15 cellular contexts compared by ENCODE assay signal in genomic region chr10:3131098-3131497, GRCh38. TPM values are rescaled to one million over a fixed set of nuclear protein-coding genes. Genes with fewer than 3 reads are reported as not detected.
DNase-seq lines count a peak whose midpoint lies in the region; ATAC-seq, FAIRE-seq and TF ChIP-seq lines count a peak whose summit lies in the region.
"Had no signal": no experiment of that assay in that cellular context is flagged by ENCODE, and none has a peak within 500 bp of the region (broad histone marks: within the 10 kb centered on the region; RNA-seq: fewer than 3 reads in every experiment).

No MANE protein-coding gene starts in this region.

- in situ Hi-C loops in GM13976 (cut with MboI; ENCODE audit: low sequenced_read_pairs, unreplicated experiment): no loop called here

- FAIRE-seq in GM12891 (lab: Jason Lieb, UNC): no peak
- FAIRE-seq: endothelial cell of umbilical vein had no signal

- DNase-seq in A172 (ENCODE audit: low spot score): peak; percentile 18
- no peak for DNase-seq in GM12891 (ENCODE audit: insufficient read length, low spot score)
- peak; percentile 83 for DNase-seq in RWPE1 (ENCODE audit: low spot score)
- DNase-seq in foreskin keratinocyte: peak; percentile 66 to 77
- DNase-seq in GM13976 (ENCODE audit: low spot score): no peak
- no peak for DNase-seq in activated CD4-positive, alpha-beta T cell treated with anti-CD3 and anti-CD28 coated beads for 4 hours
- DNase-seq in HuH-7 (ENCODE audit: low spot score): no peak
- DNase-seq: activated CD4-positive, CD25-positive, alpha-beta regulatory T cell treated with anti-CD3 and anti-CD28 coated beads, Interleukin-2, amount 50 U/mL, for 72 hours; adrenal gland; BE2C; T-helper 1 cell had no signal

- peak overlapping the region; percentile 80 for H3K27ac ChIP-seq in RWPE1
- H3K27ac ChIP-seq in foreskin keratinocyte: no peak overlapping the region
- H3K27ac ChIP-seq: adrenal gland, thoracic aorta had no signal

- no peaks in the 10 kb centered on the region for H3K27me3 ChIP-seq in foreskin keratinocyte
- H3K27me3 ChIP-seq: adrenal gland, BE2C had no signal

- CTCF ChIA-PET in RWPE1 (lab: Yijun Ruan, JAX): no interaction called here

- peak; percentile 51 for ATAC-seq in foreskin keratinocyte
- no peak for ATAC-seq in HG03354 (IDR thresholded peaks at IDR 0.05; ENCODE audit: poor library complexity, severe bottlenecking, unreplicated experiment)
- ATAC-seq: left lobe of liver had no signal

- no peak for TF ChIP-seq POLR2A in GM12891 (IDR thresholded peaks at IDR 0.05; ENCODE audit: low read depth, low read length)

- POLR2A ChIA-PET in RWPE1 (lab: Yijun Ruan, JAX; ENCODE audit: low non-redundant PET): no interaction called here

- TF ChIP-seq CTCF in RWPE1 (conservative IDR thresholded peaks at IDR 0.05; ENCODE audit: low read depth) (no peak), foreskin keratinocyte (conservative IDR thresholded peaks at IDR 0.05) (peak; percentile 7), GM13976 (IDR thresholded peaks at IDR 0.05; ENCODE audit: borderline replicate concordance, control extremely low read depth, extremely low read depth, insufficient read depth, missing control alignments) (no peak)

- H3K4me1 ChIP-seq in foreskin keratinocyte: no peaks in the 10 kb centered on the region
- H3K4me1 ChIP-seq: BE2C had no signal

TF ChIP-seq in GM12891, 5 proteins besides CTCF, POLR2A, EP300 and RAD21:
- TF ChIP-seq POLR2AphosphoS5 (IDR thresholded peaks at IDR 0.05; ENCODE audit: low read depth, low read length): peak; percentile 23; the same call in 1 of the 2 replicates
- no peak for TF ChIP-seq SPI1 (IDR thresholded peaks at IDR 0.05; ENCODE audit: low read depth, low read length)

RNA-seq across cellular contexts. Expression of gene PITRM1, which starts 41.5 kb away (rescaled TPM):
- total RNA-seq in A172 (2014; rRNA removed; shearing (Covaris generic)): 99.5 and 105 TPM in 2 replicates
- 43.0 TPM for polyA plus RNA-seq in GM12891 (2012; ENCODE audit: low read depth, missing spikeins)
- 91.4 and 101 TPM in 2 replicates for total RNA-seq in foreskin keratinocyte
- 67.5 and 69.7 TPM in 2 replicates for polyA plus RNA-seq in foreskin keratinocyte

Comparison
In these comparisons a context has a peak if more than half of its experiments do, and no peak if none do; other contexts are left out.
1. DNase-seq: peak in A172 (single experiment), RWPE1 (single experiment) and foreskin keratinocyte (2 of 2); none in GM12891 (single experiment), GM13976 (single experiment), activated CD4-positive, alpha-beta T cell treated with anti-CD3 and anti-CD28 coated beads for 4 hours (0 of 2) and HuH-7 (single experiment).